ENCODE assay signal across 14 cellular contexts in genomic region chr4:26452565-26453531, GRCh38. TPM values are rescaled to one million over a fixed set of nuclear protein-coding genes. Genes with fewer than 3 reads are reported as not detected.
DNase-seq lines count a peak whose midpoint lies in the region; ATAC-seq and TF ChIP-seq lines count a peak whose summit lies in the region.
"Had no signal": no experiment of that assay in that cellular context is flagged by ENCODE, and none has a peak within 500 bp of the region (broad histone marks: within the 10 kb centered on the region; RNA-seq: fewer than 3 reads in every experiment).

No MANE protein-coding gene starts in this region.

- no peak overlapping the region for H3K27ac ChIP-seq in vagina
- H3K27ac ChIP-seq: 22Rv1 had no signal

- intact Hi-C loops in vagina (cut with DNase I), result no loop called here

- no peak for ATAC-seq in GM21786 (IDR thresholded peaks at IDR 0.05; ENCODE audit: unreplicated experiment)
- ATAC-seq in HG03108 (IDR thresholded peaks at IDR 0.05; ENCODE audit: unreplicated experiment), result no peak
- ATAC-seq: activated naive CD8-positive, alpha-beta T cell treated with anti-CD3 and anti-CD28 coated beads, Interleukin-2, amount 50 U/mL, for 24 hours had no signal

- H3K4me1 ChIP-seq in vagina, result no peaks in the 10 kb centered on the region

- DNase-seq in SHP77 treated with DMSO at 0.1 percent for 48 hours (lab: John Stamatoyannopoulos, UW) (peak; percentile 5), SHP77 (lab: John Stamatoyannopoulos, UW) (no peak), NCI-H345 (lab: John Stamatoyannopoulos, UW) (peak; percentile 87), iPS DF 19.7 (ENCODE audit: low read depth, low spot score) (peak; percentile 20), vagina (ENCODE audit: extremely low spot score in 2 of 2) (peak; percentile 34 to 55)
- DNase-seq in activated CD4-positive, alpha-beta T cell treated with anti-CD3 and anti-CD28 coated beads, Interleukin-2, amount 50 U/mL, for 4 hours, result no peak
- DNase-seq: activated CD8-positive, alpha-beta memory T cell treated with anti-CD3 and anti-CD28 coated beads, Interleukin-2, amount 50 U/mL, for 4 hours; activated naive CD8-positive, alpha-beta T cell treated with anti-CD3 and anti-CD28 coated beads, Interleukin-2, amount 50 U/mL, for 24 hours; cortex of kidney; NCI-H446 treated with DMSO at 0.1 percent for 48 hours; substantia nigra had no signal

- TF ChIP-seq CTCF in vagina (IDR thresholded peaks at IDR 0.05), result no peak

- TF ChIP-seq POLR2A in vagina (IDR thresholded peaks at IDR 0.05), result no peak

- H3K27me3 ChIP-seq in vagina, result no peaks in the 10 kb centered on the region

- no peaks in the 10 kb centered on the region for H3K36me3 ChIP-seq in vagina

- H3K4me3 ChIP-seq in vagina, result no peak overlapping the region

- H3K9me3 ChIP-seq in vagina, result no peaks in the 10 kb centered on the region

RNA-seq across cellular contexts. Expression of gene CCKAR, which starts 37.4 kb away (rescaled TPM):
- 0.74 TPM for total RNA-seq in vagina

Comparison
In these comparisons a context has a peak if more than half of its experiments do, and no peak if none do; other contexts are left out.
1. DNase-seq: peak in SHP77 treated with DMSO at 0.1 percent for 48 hours (single experiment), NCI-H345 (single experiment), iPS DF 19.7 (single experiment) and vagina (2 of 2); none in SHP77 (0 of 2) and activated CD4-positive, alpha-beta T cell treated with anti-CD3 and anti-CD28 coated beads, Interleukin-2, amount 50 U/mL, for 4 hours (0 of 2).